In the genomic region with DNA sequence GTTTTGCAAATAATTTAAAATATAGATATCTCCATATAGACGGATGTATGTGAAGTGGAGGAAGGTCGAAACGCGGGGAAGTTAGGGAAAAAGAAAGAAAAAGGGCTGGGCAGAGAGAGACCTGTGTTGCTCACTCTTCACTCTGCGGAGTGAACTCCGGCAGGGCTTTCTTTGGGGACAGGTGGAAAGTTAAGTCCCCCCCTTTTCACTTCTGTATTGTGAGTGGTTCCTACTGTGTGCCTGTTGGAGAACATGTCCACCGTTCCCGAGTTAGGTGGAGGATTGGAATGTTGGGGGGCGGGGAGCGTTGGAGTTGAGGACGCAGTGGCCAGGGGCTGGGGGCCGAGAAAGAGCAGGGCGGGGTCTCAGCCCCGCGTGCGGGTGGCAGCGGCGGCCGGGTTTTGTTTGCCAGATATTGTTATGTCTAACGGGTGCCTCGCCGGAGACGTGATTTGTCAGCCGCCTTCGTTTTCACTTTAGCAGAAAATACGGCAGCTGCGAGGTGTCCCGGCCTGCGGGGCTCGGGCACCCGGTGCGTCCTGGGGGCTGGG, we compare ENCODE assay signal across 8 cellular contexts.
A peak's percentile ranks its signal among the peaks of the same experiment; 100 is the strongest.
DNase-seq lines count a peak whose midpoint lies in the region; ATAC-seq and TF ChIP-seq lines count a peak whose summit lies in the region.

No MANE protein-coding gene starts in this region.

- H3K9me3 Mint-ChIP-seq in activated CD4-positive, alpha-beta T cell treated with anti-CD3 and anti-CD28 coated beads, Interleukin-2, amount 10 ng/mL, durations not matched to agents 24 days and 14 days = peaks cover 9% of the 10 kb centered on the region
- H3K9me3 Mint-ChIP-seq in glutamatergic neuron (ENCODE audit: unreplicated experiment) = peaks cover 16% of the 10 kb centered on the region

- TF ChIP-seq CTCF in glutamatergic neuron (IDR thresholded peaks at IDR 0.05; ENCODE audit: partially characterized antibody, unreplicated experiment) (no peak), retinal pigment epithelial cell (conservative IDR thresholded peaks at IDR 0.05; ENCODE audit: low read depth, low read length) (no peak)

- peaks cover 69% of the 10 kb centered on the region for H3K27me3 Mint-ChIP-seq in activated CD4-positive, alpha-beta T cell treated with anti-CD3 and anti-CD28 coated beads, Interleukin-2, amount 10 ng/mL, durations not matched to agents 24 days and 14 days
- peaks cover 28% of the 10 kb centered on the region for H3K27me3 Mint-ChIP-seq in glutamatergic neuron (ENCODE audit: unreplicated experiment)

- peak; percentile 4; the same call in 1 of the 3 replicates for ATAC-seq in SK-N-SH treated with all-trans-retinoic acid at 6 μM for 48 hours

- H3K4me3 ChIP-seq in retinal pigment epithelial cell (ENCODE audit: low read length) = peak overlapping the region; percentile 40

- H3K4me3 Mint-ChIP-seq in activated CD4-positive, alpha-beta T cell treated with anti-CD3 and anti-CD28 coated beads, Interleukin-2, amount 10 ng/mL, durations not matched to agents 24 days and 14 days = peak overlapping the region; percentile 89
- H3K4me3 Mint-ChIP-seq in glutamatergic neuron (ENCODE audit: unreplicated experiment) = peak overlapping the region; percentile 84

- H3K36me3 Mint-ChIP-seq in activated CD4-positive, alpha-beta T cell treated with anti-CD3 and anti-CD28 coated beads, Interleukin-2, amount 10 ng/mL, durations not matched to agents 24 days and 14 days (ENCODE audit: low read depth) = peaks cover 12% of the 10 kb centered on the region
- no peaks in the 10 kb centered on the region for H3K36me3 Mint-ChIP-seq in glutamatergic neuron (ENCODE audit: unreplicated experiment)

- H3K27ac Mint-ChIP-seq in activated CD4-positive, alpha-beta T cell treated with anti-CD3 and anti-CD28 coated beads, Interleukin-2, amount 10 ng/mL, durations not matched to agents 24 days and 14 days = peak overlapping the region; percentile 65
- H3K27ac Mint-ChIP-seq in glutamatergic neuron (ENCODE audit: unreplicated experiment) = peak overlapping the region; percentile 29

- DNase-seq in activated CD4-positive, alpha-beta T cell treated with anti-CD3 and anti-CD28 coated beads, Interleukin-2, amount 10 ng/mL, durations not matched to agents 24 days and 14 days = peak; percentile 58
- no peak for DNase-seq in activated CD4-positive, alpha-beta T cell treated with anti-CD3 and anti-CD28 coated beads, Interleukin-2, amount 50 U/mL, for 1 hour
- DNase-seq in glutamatergic neuron (no peak), retinal pigment epithelial cell (ENCODE audit: low read depth) (no peak), H4 (ENCODE audit: low spot score) (no peak), NCI-H187 treated with DMSO at 0.1 percent for 48 hours (lab: John Stamatoyannopoulos, UW) (no peak), NK-92 (lab: John Stamatoyannopoulos, UW; ENCODE audit: unreplicated experiment) (no peak)

- intact Hi-C loops in activated CD4-positive, alpha-beta T cell treated with anti-CD3 and anti-CD28 coated beads, Interleukin-2, amount 10 ng/mL, durations not matched to agents 24 days and 14 days (cut with micrococcal nuclease) = loop anchor here (2.0 to 10.0 kb wide), 3 partner anchors 425 to 1130 kb away; no protein-coding TSS in a partner anchor

- peaks cover 21% of the 10 kb centered on the region for H3K4me1 Mint-ChIP-seq in activated CD4-positive, alpha-beta T cell treated with anti-CD3 and anti-CD28 coated beads, Interleukin-2, amount 10 ng/mL, durations not matched to agents 24 days and 14 days
- peaks cover 20% of the 10 kb centered on the region for H3K4me1 Mint-ChIP-seq in glutamatergic neuron (ENCODE audit: low read depth, unreplicated experiment)

TF ChIP-seq in SK-N-SH treated with all-trans-retinoic acid at 6 μM for 48 hours, 23 proteins besides CTCF, POLR2A, EP300 and RAD21:
- TF ChIP-seq, protein P1, sequence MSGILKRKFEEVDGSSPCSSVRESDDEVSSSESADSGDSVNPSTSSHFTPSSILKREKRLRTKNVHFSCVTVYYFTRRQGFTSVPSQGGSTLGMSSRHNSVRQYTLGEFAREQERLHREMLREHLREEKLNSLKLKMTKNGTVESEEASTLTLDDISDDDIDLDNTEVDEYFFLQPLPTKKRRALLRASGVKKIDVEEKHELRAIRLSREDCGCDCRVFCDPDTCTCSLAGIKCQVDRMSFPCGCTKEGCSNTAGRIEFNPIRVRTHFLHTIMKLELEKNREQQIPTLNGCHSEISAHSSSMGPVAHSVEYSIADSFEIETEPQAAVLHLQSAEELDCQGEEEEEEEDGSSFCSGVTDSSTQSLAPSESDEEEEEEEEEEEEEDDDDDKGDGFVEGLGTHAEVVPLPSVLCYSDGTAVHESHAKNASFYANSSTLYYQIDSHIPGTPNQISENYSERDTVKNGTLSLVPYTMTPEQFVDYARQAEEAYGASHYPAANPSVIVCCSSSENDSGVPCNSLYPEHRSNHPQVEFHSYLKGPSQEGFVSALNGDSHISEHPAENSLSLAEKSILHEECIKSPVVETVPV (CRISPR knock-in tag; IDR thresholded peaks at IDR 0.05) = no peak
- no peak for TF ChIP-seq TCF4 (CRISPR knock-in tag; IDR thresholded peaks at IDR 0.05; ENCODE audit: borderline replicate concordance)
- TF ChIP-seq OSR1 (CRISPR knock-in tag; IDR thresholded peaks at IDR 0.05) = no peak
- no peak for TF ChIP-seq GLIS3 (CRISPR knock-in tag; IDR thresholded peaks at IDR 0.05)
- no peak for TF ChIP-seq TOX (CRISPR knock-in tag; IDR thresholded peaks at IDR 0.05; ENCODE audit: borderline replicate concordance)
- no peak for TF ChIP-seq PPARA (CRISPR knock-in tag; IDR thresholded peaks at IDR 0.05; ENCODE audit: borderline replicate concordance)
- TF ChIP-seq ISL1 (CRISPR knock-in tag; IDR thresholded peaks at IDR 0.05) = no peak
- no peak for TF ChIP-seq ZC3H10 (CRISPR knock-in tag; IDR thresholded peaks at IDR 0.05)
- no peak for TF ChIP-seq ZNF70 (CRISPR knock-in tag; IDR thresholded peaks at IDR 0.05)
- no peak for TF ChIP-seq ARNTL (CRISPR knock-in tag; IDR thresholded peaks at IDR 0.05; ENCODE audit: borderline replicate concordance, low read depth)
- TF ChIP-seq ZNF8 (CRISPR knock-in tag; IDR thresholded peaks at IDR 0.05) = no peak
- TF ChIP-seq ZFP30 (CRISPR knock-in tag; IDR thresholded peaks at IDR 0.05) = no peak
- no peak for TF ChIP-seq RARB (CRISPR knock-in tag; IDR thresholded peaks at IDR 0.05)
- TF ChIP-seq TSHZ2 (CRISPR knock-in tag; IDR thresholded peaks at IDR 0.05) = no peak
- TF ChIP-seq ZFP3 (CRISPR knock-in tag; IDR thresholded peaks at IDR 0.05) = no peak
- TF ChIP-seq ESRRG (CRISPR knock-in tag; IDR thresholded peaks at IDR 0.05) = no peak
- no peak for TF ChIP-seq POU6F1 (CRISPR knock-in tag; IDR thresholded peaks at IDR 0.05; ENCODE audit: borderline replicate concordance, low read depth)
- TF ChIP-seq BACH2 (CRISPR knock-in tag; IDR thresholded peaks at IDR 0.05; ENCODE audit: borderline replicate concordance) = no peak
- TF ChIP-seq SNAI2 (CRISPR knock-in tag; IDR thresholded peaks at IDR 0.05) = no peak
- TF ChIP-seq ZNF565 (CRISPR knock-in tag; conservative IDR thresholded peaks at IDR 0.05; ENCODE audit: low read depth) = no peak
